ENCODE assay signal across 1 cellular context in the genomic region with DNA sequence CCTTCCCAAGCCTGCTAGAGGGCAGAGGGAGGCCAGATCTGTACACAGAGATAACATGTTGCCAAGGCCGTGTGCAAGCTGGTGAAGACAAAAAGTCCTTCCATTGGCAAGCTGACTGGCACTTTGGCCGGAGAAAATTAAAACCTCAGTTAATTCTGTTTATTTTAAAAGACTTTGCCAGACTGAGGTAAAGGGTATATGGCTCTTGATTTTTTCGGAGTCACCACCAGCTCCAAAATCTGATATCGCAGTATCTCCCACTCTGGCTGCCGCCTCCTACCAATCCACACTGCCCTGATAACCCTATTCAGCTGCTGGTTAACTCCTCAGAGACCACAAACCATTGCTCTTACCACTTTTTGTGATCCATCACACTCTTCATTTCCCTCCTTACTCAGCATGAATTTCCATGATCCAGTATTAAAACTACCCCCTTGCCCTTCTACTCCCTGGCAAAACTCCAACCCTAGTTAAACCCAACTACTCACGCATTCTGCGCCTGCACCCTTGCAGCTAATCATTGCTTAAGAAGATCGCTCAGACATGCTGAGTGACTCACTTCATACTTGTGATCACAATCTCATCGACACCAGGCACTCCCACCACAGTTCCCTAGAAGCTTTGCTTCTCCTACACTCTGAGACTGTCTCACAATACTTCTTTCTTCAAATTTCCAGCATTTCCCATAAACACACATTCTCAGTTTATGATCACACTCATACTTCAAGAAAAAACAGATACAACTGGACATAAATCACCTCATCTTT.
A peak's percentile ranks its signal among the peaks of the same experiment; 100 is the strongest.
TF ChIP-seq lines count a peak whose summit lies in the region.

No MANE protein-coding gene starts in this region.

TF ChIP-seq in K562, 482 proteins besides CTCF, POLR2A, EP300 and RAD21 (continued from another document and continues in another):
- TF ChIP-seq, protein P1, sequence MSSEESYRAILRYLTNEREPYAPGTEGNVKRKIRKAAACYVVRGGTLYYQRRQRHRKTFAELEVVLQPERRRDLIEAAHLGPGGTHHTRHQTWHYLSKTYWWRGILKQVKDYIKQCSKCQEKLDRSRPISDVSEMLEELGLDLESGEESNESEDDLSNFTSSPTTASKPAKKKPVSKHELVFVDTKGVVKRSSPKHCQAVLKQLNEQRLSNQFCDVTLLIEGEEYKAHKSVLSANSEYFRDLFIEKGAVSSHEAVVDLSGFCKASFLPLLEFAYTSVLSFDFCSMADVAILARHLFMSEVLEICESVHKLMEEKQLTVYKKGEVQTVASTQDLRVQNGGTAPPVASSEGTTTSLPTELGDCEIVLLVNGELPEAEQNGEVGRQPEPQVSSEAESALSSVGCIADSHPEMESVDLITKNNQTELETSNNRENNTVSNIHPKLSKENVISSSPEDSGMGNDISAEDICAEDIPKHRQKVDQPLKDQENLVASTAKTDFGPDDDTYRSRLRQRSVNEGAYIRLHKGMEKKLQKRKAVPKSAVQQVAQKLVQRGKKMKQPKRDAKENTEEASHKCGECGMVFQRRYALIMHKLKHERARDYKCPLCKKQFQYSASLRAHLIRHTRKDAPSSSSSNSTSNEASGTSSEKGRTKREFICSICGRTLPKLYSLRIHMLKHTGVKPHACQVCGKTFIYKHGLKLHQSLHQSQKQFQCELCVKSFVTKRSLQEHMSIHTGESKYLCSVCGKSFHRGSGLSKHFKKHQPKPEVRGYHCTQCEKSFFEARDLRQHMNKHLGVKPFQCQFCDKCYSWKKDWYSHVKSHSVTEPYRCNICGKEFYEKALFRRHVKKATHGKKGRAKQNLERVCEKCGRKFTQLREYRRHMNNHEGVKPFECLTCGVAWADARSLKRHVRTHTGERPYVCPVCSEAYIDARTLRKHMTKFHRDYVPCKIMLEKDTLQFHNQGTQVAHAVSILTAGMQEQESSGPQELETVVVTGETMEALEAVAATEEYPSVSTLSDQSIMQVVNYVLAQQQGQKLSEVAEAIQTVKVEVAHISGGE (CRISPR knock-in tag; IDR thresholded peaks at IDR 0.05) = peak in 1 of 3 experiments; percentile 20; a peak in 1 of 6 replicates
- TF ChIP-seq FOXJ3 (CRISPR knock-in tag; IDR thresholded peaks at IDR 0.05) (no peak), KLF16 (IDR thresholded peaks at IDR 0.05) (peak; percentile 47), PHF20 (IDR thresholded peaks at IDR 0.05; ENCODE audit: partially characterized antibody) (peak; percentile 14), ZNF316 (IDR thresholded peaks at IDR 0.05) (peak; percentile 66), NR4A1 (CRISPR knock-in tag; IDR thresholded peaks at IDR 0.05) (no peak), NR4A1 (tag; IDR thresholded peaks at IDR 0.05) (0 out of 2 replicates have a peak, but pooled peaks have one; percentile 69), TRIM25 (IDR thresholded peaks at IDR 0.05; ENCODE audit: borderline replicate concordance) (peak; percentile 72; the same call in 1 of the 2 replicates), JUNB (CRISPR knock-in tag; conservative IDR thresholded peaks at IDR 0.05) (peak; percentile 57; the same call in 1 of the 2 replicates), TRIM24 (IDR thresholded peaks at IDR 0.05) (peak; percentile 66 to 78), ATF7 (IDR thresholded peaks at IDR 0.05) (peak; percentile 79), CCNT2 (IDR thresholded peaks at IDR 0.05; ENCODE audit: borderline replicate concordance, extremely low read depth, insufficient read length, low read depth, low read length) (peak; percentile 97), MTA1 (IDR thresholded peaks at IDR 0.05; ENCODE audit: borderline replicate concordance) (peak; percentile 93), LEF1 (IDR thresholded peaks at IDR 0.05) (peak; percentile 81; the same call in 1 of the 2 replicates), NFIC (IDR thresholded peaks at IDR 0.05) (peak; percentile 96), HMBOX1 (IDR thresholded peaks at IDR 0.05) (peak; percentile 98), CBFA2T3 (IDR thresholded peaks at IDR 0.05) (peak; percentile 83), TEAD4 (IDR thresholded peaks at IDR 0.05; ENCODE audit: low read length) (peak; percentile 73), TEAD4 (CRISPR knock-in tag; IDR thresholded peaks at IDR 0.05; ENCODE audit: borderline replicate concordance) (no peak), ZBTB9 (CRISPR knock-in tag; IDR thresholded peaks at IDR 0.05) (peak; percentile 59; the same call in 1 of the 2 replicates), EGR1 (conservative IDR thresholded peaks at IDR 0.05) (peak; percentile 57), ZNF324 (CRISPR knock-in tag; IDR thresholded peaks at IDR 0.05) (no peak), ZNF589 (CRISPR knock-in tag; IDR thresholded peaks at IDR 0.05; ENCODE audit: low read depth) (peak; percentile 64; the same call in 1 of the 2 replicates), RBM25 (IDR thresholded peaks at IDR 0.05; ENCODE audit: low read depth, low read length, severe bottlenecking) (no peak), TEAD1 (CRISPR knock-in tag; IDR thresholded peaks at IDR 0.05) (peak; percentile 43 to 55; a peak in 2 of 4 replicates), SMARCE1 (IDR thresholded peaks at IDR 0.05) (peak; percentile 98), TAL1 (IDR thresholded peaks at IDR 0.05) (peak; percentile 62), ZNF561 (CRISPR knock-in tag; conservative IDR thresholded peaks at IDR 0.05) (no peak), GATAD2A (IDR thresholded peaks at IDR 0.05) (peak; percentile 91), MLLT1 (IDR thresholded peaks at IDR 0.05) (peak; percentile 79 to 86; a peak in 3 of 4 replicates)
- TF ChIP-seq, protein P2, sequence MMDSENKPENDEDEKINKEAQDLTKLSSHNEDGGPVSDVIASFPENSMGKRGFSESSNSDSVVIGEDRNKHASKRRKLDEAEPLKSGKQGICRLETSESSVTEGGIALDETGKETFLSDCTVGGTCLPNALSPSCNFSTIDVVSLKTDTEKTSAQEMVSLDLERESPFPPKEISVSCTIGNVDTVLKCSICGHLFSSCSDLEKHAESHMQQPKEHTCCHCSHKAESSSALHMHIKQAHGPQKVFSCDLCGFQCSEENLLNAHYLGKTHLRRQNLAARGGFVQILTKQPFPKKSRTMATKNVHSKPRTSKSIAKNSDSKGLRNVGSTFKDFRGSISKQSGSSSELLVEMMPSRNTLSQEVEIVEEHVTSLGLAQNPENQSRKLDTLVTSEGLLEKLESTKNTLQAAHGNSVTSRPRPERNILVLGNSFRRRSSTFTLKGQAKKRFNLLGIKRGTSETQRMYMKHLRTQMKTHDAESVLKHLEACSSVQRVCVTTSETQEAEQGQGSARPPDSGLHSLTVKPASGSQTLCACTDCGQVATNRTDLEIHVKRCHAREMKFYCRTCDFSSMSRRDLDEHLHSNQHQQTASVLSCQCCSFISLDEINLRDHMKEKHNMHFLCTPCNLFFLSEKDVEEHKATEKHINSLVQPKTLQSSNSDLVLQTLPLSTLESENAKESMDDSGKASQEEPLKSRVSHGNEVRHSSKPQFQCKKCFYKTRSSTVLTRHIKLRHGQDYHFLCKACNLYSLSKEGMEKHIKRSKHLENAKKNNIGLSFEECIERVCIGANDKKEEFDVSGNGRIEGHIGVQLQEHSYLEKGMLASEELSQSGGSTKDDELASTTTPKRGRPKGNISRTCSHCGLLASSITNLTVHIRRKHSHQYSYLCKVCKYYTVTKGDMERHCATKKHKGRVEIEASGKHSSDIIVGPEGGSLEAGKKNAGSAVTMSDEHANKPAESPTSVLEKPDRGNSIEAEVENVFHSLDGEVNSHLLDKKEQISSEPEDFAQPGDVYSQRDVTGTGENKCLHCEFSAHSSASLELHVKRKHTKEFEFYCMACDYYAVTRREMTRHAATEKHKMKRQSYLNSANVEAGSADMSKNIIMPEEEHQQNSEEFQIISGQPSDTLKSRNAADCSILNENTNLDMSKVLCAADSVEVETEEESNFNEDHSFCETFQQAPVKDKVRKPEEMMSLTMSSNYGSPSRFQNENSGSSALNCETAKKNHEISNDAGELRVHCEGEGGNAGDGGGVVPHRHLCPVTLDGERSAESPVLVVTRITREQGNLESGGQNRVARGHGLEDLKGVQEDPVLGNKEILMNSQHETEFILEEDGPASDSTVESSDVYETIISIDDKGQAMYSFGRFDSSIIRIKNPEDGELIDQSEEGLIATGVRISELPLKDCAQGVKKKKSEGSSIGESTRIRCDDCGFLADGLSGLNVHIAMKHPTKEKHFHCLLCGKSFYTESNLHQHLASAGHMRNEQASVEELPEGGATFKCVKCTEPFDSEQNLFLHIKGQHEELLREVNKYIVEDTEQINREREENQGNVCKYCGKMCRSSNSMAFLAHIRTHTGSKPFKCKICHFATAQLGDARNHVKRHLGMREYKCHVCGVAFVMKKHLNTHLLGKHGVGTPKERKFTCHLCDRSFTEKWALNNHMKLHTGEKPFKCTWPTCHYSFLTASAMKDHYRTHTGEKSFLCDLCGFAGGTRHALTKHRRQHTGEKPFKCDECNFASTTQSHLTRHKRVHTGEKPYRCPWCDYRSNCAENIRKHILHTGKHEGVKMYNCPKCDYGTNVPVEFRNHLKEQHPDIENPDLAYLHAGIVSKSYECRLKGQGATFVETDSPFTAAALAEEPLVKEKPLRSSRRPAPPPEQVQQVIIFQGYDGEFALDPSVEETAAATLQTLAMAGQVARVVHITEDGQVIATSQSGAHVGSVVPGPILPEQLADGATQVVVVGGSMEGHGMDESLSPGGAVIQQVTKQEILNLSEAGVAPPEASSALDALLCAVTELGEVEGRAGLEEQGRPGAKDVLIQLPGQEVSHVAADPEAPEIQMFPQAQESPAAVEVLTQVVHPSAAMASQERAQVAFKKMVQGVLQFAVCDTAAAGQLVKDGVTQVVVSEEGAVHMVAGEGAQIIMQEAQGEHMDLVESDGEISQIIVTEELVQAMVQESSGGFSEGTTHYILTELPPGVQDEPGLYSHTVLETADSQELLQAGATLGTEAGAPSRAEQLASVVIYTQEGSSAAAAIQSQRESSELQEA (IDR thresholded peaks at IDR 0.05; ENCODE audit: low read depth) = no peak
- TF ChIP-seq, protein P3, sequence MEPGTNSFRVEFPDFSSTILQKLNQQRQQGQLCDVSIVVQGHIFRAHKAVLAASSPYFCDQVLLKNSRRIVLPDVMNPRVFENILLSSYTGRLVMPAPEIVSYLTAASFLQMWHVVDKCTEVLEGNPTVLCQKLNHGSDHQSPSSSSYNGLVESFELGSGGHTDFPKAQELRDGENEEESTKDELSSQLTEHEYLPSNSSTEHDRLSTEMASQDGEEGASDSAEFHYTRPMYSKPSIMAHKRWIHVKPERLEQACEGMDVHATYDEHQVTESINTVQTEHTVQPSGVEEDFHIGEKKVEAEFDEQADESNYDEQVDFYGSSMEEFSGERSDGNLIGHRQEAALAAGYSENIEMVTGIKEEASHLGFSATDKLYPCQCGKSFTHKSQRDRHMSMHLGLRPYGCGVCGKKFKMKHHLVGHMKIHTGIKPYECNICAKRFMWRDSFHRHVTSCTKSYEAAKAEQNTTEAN (CRISPR knock-in tag; IDR thresholded peaks at IDR 0.05) = 0 out of 2 replicates have a peak, but pooled peaks have one; percentile 59
- TF ChIP-seq, protein P4, sequence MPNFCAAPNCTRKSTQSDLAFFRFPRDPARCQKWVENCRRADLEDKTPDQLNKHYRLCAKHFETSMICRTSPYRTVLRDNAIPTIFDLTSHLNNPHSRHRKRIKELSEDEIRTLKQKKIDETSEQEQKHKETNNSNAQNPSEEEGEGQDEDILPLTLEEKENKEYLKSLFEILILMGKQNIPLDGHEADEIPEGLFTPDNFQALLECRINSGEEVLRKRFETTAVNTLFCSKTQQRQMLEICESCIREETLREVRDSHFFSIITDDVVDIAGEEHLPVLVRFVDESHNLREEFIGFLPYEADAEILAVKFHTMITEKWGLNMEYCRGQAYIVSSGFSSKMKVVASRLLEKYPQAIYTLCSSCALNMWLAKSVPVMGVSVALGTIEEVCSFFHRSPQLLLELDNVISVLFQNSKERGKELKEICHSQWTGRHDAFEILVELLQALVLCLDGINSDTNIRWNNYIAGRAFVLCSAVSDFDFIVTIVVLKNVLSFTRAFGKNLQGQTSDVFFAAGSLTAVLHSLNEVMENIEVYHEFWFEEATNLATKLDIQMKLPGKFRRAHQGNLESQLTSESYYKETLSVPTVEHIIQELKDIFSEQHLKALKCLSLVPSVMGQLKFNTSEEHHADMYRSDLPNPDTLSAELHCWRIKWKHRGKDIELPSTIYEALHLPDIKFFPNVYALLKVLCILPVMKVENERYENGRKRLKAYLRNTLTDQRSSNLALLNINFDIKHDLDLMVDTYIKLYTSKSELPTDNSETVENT (CRISPR knock-in tag; IDR thresholded peaks at IDR 0.05) = no peak; the same call in 1 of the 2 replicates
